In the genomic region with DNA sequence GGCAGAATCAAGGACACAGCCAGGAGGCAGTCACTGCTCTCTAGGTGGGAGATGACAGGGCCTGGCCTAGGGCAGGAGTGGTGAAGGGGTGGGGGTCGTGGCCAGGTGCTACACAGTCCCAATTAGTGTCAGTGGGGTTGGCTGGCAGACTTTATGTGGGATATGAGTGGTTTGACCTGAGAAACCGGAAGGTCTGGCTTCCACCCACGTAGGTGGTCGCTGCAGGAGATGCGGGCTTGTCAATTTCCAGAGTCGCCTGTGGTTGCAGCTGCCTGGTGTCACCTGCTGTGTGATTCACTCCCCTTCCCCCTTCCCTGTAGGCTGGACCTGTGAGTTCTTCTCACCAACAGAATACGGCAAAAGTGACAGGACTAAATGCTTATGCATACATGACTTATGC, we compare ENCODE assay signal across 1 cellular context.
TF ChIP-seq lines count a peak whose summit lies in the region.

No MANE protein-coding gene starts in this region.

TF ChIP-seq in GM12878, 131 proteins besides CTCF, POLR2A, EP300 and RAD21:
- peak; percentile 49; the same call in 1 of the 2 replicates for TF ChIP-seq TCF12 (IDR thresholded peaks at IDR 0.05; ENCODE audit: low read depth, low read length)
- TF ChIP-seq ZZZ3 (IDR thresholded peaks at IDR 0.05; ENCODE audit: control insufficient read depth, insufficient read length, low read depth) = no peak
- no peak for TF ChIP-seq MEF2A (IDR thresholded peaks at IDR 0.05; ENCODE audit: insufficient read depth, low read depth, low read length)
- TF ChIP-seq SPI1 (IDR thresholded peaks at IDR 0.05; ENCODE audit: borderline replicate concordance, insufficient read depth, low read depth, low read length) = no peak
